ENCODE assay signal across 18 cellular contexts in genomic region chr17:77867308-77867781, GRCh38.
DNase-seq lines count a peak whose midpoint lies in the region; ATAC-seq, FAIRE-seq and TF ChIP-seq lines count a peak whose summit lies in the region.
"Had no signal": no experiment of that assay in that cellular context is flagged by ENCODE, and none has a peak within 500 bp of the region (broad histone marks: within the 10 kb centered on the region; RNA-seq: fewer than 3 reads in every experiment).

No MANE protein-coding gene starts in this region.

- intact Hi-C loops in activated B cell treated with CpG ODN at 0.5 μM for 24 hours (cut with micrococcal nuclease), result loop anchor here (10.0 kb wide), 1 partner anchor 73 kb away; no protein-coding TSS in a partner anchor

- no peak for FAIRE-seq in RCC 7860 (lab: Jason Lieb, UNC)

- peak overlapping the region; percentile 8 for H3K4me3 Mint-ChIP-seq in activated B cell treated with CpG ODN at 0.5 μM for 24 hours
- H3K4me3 Mint-ChIP-seq: naive thymus-derived CD8-positive, alpha-beta T cell had no signal

- DNase-seq in GM12865 (ENCODE audit: low read depth) (peak; percentile 41), activated B cell treated with CpG ODN at 0.5 μM for 24 hours (no peak), RCC 7860 (ENCODE audit: low spot score) (no peak), NCI-H69 (lab: John Stamatoyannopoulos, UW) (no peak), NOMO-1 treated with dmso at 0.1 percent for 144 hours (lab: John Stamatoyannopoulos, UW; ENCODE audit: unreplicated experiment) (no peak), HAP-1 (ENCODE audit: low spot score in 2 of 2) (no peak)
- DNase-seq: activated effector memory CD4-positive, alpha-beta T cell treated with anti-CD3 and anti-CD28 coated beads, Interleukin-2, amount 50 U/mL, for 16 hours; amniotic stem cell; BE2C; cerebellar nuclear complex; foreskin fibroblast; NCI-H1694; NCI-H510A; OCI-M1 had no signal

- H3K4me1 ChIP-seq in neutrophil (ENCODE audit: control insufficient read depth in 1 of 2, insufficient read depth in 1 of 2, low read depth in 1 of 2, low read length in 1 of 2), result peaks cover 66% of the 10 kb centered on the region in 2 experiments
- no peaks in the 10 kb centered on the region for H3K4me1 ChIP-seq in HAP-1

- H3K36me3 Mint-ChIP-seq in activated B cell treated with CpG ODN at 0.5 μM for 24 hours (ENCODE audit: low read depth), result no peaks in the 10 kb centered on the region
- H3K36me3 Mint-ChIP-seq: naive thymus-derived CD8-positive, alpha-beta T cell had no signal

- H3K27me3 ChIP-seq in neutrophil (no peaks in the 10 kb centered on the region), HAP-1 (ENCODE audit: low read depth) (no peaks in the 10 kb centered on the region; the same call in 1 of the 2 replicates)
- H3K27me3 ChIP-seq: BE2C had no signal

- no peaks in the 10 kb centered on the region for H3K36me3 ChIP-seq in neutrophil
- no peaks in the 10 kb centered on the region for H3K36me3 ChIP-seq in HAP-1 (replicated peaks)
- H3K36me3 ChIP-seq: BE2C had no signal

- no peaks in the 10 kb centered on the region for H3K9me3 ChIP-seq in neutrophil
- no peaks in the 10 kb centered on the region for H3K9me3 ChIP-seq in HAP-1
- H3K9me3 ChIP-seq: BE2C had no signal

- H3K4me3 ChIP-seq in GM12865 (ENCODE audit: low read depth, low read length) (no peak overlapping the region), neutrophil (ENCODE audit: low read depth in 1 of 2, low read length in 1 of 2) (no peak overlapping the region), HAP-1 (no peak overlapping the region)

- H3K9me3 Mint-ChIP-seq in activated B cell treated with CpG ODN at 0.5 μM for 24 hours, result no peaks in the 10 kb centered on the region
- H3K9me3 Mint-ChIP-seq: naive thymus-derived CD8-positive, alpha-beta T cell had no signal

- peak overlapping the region; percentile 19 for H3K27ac Mint-ChIP-seq in activated B cell treated with CpG ODN at 0.5 μM for 24 hours

- POLR2A ChIA-PET in activated B cell treated with CpG ODN at 0.5 μM for 24 hours (lab: Charles Lee), result interaction anchor here (0.8 to 4.7 kb wide), 3 partner anchors 14 to 91 kb away, joined by 6 to 85 read pairs (median 7); partner anchors contain the start of gene TNRC6C

- ATAC-seq in GM21786 (IDR thresholded peaks at IDR 0.05; ENCODE audit: unreplicated experiment), result peak; percentile 34
- ATAC-seq in activated B cell treated with CpG ODN at 0.5 μM for 24 hours (ENCODE audit: low read depth), result peak; percentile 8
- ATAC-seq: naive thymus-derived CD8-positive, alpha-beta T cell; SK-N-SH treated with all-trans-retinoic acid at 6 μM for 48 hours had no signal

- H3K4me1 Mint-ChIP-seq in activated B cell treated with CpG ODN at 0.5 μM for 24 hours, result peaks cover 56% of the 10 kb centered on the region

- TF ChIP-seq CTCF in GM12865 (IDR thresholded peaks at IDR 0.05; ENCODE audit: insufficient read depth, low read depth, low read length, missing control alignments) (no peak), activated B cell treated with CpG ODN at 0.5 μM for 24 hours (IDR thresholded peaks at IDR 0.05) (no peak), neutrophil (IDR thresholded peaks at IDR 0.05) (no peak)

- peak overlapping the region; percentile 95 for H3K27ac ChIP-seq in neutrophil

- CTCF ChIA-PET in activated B cell treated with CpG ODN at 0.5 μM for 24 hours (lab: Charles Lee), result no interaction called here

- in situ Hi-C loops in HAP-1 (cut with MboI; ENCODE audit: low sequenced_read_pairs), result no loop called here

- peaks cover 14% of the 10 kb centered on the region for H3K27me3 Mint-ChIP-seq in activated B cell treated with CpG ODN at 0.5 μM for 24 hours
- H3K27me3 Mint-ChIP-seq: naive thymus-derived CD8-positive, alpha-beta T cell had no signal
